In the genomic region with DNA sequence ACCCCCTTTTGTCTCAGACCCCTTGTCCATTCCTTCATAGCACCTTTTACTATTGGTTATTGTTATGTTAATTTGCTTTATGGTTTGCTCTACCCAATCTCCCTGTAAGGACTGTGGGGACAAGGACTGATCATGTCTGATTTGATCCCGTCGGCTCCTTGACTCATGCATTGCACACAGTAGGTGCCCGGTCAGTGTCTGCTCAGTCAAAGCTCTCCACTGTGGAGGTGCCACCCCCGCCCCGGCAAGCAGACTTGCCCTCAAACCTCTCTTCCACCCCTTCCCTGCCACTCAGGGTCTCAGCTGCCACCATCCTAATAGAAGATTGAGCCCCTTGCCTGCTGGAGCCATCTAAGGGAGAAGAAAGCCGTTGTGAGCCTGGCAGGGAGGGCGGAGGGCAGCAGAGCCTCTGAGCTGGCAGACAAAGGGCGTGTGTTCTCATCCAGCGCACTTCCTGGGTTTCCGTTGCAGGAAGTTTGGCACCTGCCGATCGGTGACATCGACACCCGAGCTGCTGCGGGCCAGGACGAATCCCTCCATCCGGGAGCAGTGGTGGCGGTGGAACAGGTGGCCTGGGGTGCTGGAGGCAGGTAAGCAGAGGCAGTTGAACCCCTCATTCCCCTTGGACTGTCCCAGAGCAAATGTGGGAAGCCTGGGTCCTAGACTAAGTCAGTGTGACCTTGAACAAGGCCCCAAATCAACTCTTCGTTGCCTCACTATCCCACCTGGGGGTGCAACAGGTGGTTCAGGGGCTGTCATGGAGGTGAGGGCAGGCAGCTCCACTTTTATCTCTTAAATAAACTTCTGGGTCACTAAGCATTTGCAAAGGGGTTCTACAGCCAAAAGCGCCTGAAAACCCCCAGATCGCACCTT, we compare ENCODE assay signal across 3 cellular contexts.
TF ChIP-seq lines count a peak whose summit lies in the region.

No MANE protein-coding gene starts in this region.

TF ChIP-seq in IMR-90, 13 proteins besides CTCF, POLR2A, EP300 and RAD21:
- TF ChIP-seq MAFK (IDR thresholded peaks at IDR 0.05; ENCODE audit: low read depth, low read length) (no peak), CEBPB (IDR thresholded peaks at IDR 0.05; ENCODE audit: low read depth, low read length) (no peak), SMC3 (IDR thresholded peaks at IDR 0.05; ENCODE audit: low read depth, low read length) (no peak), MAZ (IDR thresholded peaks at IDR 0.05; ENCODE audit: borderline replicate concordance, low read depth, low read length) (no peak), RFX5 (IDR thresholded peaks at IDR 0.05; ENCODE audit: low read depth, low read length) (no peak), CHD1 (IDR thresholded peaks at IDR 0.05; ENCODE audit: low read depth, low read length) (no peak), BHLHE40 (IDR thresholded peaks at IDR 0.05; ENCODE audit: low read depth, low read length) (no peak), FOS (IDR thresholded peaks at IDR 0.05; ENCODE audit: low read depth, low read length) (no peak), RCOR1 (IDR thresholded peaks at IDR 0.05; ENCODE audit: insufficient replicate concordance, low read length) (no peak), NFE2L2 (IDR thresholded peaks at IDR 0.05; ENCODE audit: low read depth, low read length) (no peak), MXI1 (IDR thresholded peaks at IDR 0.05; ENCODE audit: borderline replicate concordance, low read depth, low read length) (no peak)
- TF ChIP-seq, protein P1, sequence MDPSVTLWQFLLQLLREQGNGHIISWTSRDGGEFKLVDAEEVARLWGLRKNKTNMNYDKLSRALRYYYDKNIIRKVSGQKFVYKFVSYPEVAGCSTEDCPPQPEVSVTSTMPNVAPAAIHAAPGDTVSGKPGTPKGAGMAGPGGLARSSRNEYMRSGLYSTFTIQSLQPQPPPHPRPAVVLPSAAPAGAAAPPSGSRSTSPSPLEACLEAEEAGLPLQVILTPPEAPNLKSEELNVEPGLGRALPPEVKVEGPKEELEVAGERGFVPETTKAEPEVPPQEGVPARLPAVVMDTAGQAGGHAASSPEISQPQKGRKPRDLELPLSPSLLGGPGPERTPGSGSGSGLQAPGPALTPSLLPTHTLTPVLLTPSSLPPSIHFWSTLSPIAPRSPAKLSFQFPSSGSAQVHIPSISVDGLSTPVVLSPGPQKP (IDR thresholded peaks at IDR 0.05; ENCODE audit: borderline replicate concordance, low read depth, low read length): no peak
- TF ChIP-seq, protein P2, sequence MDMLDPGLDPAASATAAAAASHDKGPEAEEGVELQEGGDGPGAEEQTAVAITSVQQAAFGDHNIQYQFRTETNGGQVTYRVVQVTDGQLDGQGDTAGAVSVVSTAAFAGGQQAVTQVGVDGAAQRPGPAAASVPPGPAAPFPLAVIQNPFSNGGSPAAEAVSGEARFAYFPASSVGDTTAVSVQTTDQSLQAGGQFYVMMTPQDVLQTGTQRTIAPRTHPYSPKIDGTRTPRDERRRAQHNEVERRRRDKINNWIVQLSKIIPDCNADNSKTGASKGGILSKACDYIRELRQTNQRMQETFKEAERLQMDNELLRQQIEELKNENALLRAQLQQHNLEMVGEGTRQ (IDR thresholded peaks at IDR 0.05; ENCODE audit: low read depth, low read length): no peak
TF ChIP-seq in IMR-90: peak in this region for 0.

TF ChIP-seq in endothelial cell of umbilical vein, 7 proteins besides CTCF, POLR2A, EP300 and RAD21:
- TF ChIP-seq JUN (IDR thresholded peaks at IDR 0.05; ENCODE audit: borderline replicate concordance, insufficient read depth, insufficient read length, low read depth): no peak
- TF ChIP-seq FOS (IDR thresholded peaks at IDR 0.05; ENCODE audit: borderline replicate concordance, insufficient read depth, low read length): peak; percentile 6
- peak; percentile 22 for TF ChIP-seq GATA2 (IDR thresholded peaks at IDR 0.05; ENCODE audit: insufficient read depth, insufficient read length, low read depth, low read length)
- no peak for TF ChIP-seq MAX (IDR thresholded peaks at IDR 0.05; ENCODE audit: insufficient read depth, insufficient read length)
- TF ChIP-seq EZH2 (IDR thresholded peaks at IDR 0.05; ENCODE audit: borderline replicate concordance, low read depth, low read length, severe bottlenecking): no peak
- TF ChIP-seq POLR2AphosphoS5 (IDR thresholded peaks at IDR 0.05; ENCODE audit: insufficient read depth, low read depth, low read length): peak; percentile 25
- TF ChIP-seq MYC (IDR thresholded peaks at IDR 0.05; ENCODE audit: low read depth, low read length): no peak
TF ChIP-seq in endothelial cell of umbilical vein: peak in this region for 3.

TF ChIP-seq in HEK293T, 16 proteins besides CTCF, POLR2A, EP300 and RAD21:
- TF ChIP-seq FOXA1 (IDR thresholded peaks at IDR 0.05) (no peak), CTBP1 (IDR thresholded peaks at IDR 0.05; ENCODE audit: borderline replicate concordance) (no peak), SUZ12 (IDR thresholded peaks at IDR 0.05) (no peak), FOXM1 (IDR thresholded peaks at IDR 0.05; ENCODE audit: borderline replicate concordance) (no peak), ZNF384 (IDR thresholded peaks at IDR 0.05) (no peak), FOXK2 (IDR thresholded peaks at IDR 0.05) (no peak), NFRKB (IDR thresholded peaks at IDR 0.05) (no peak), PKNOX1 (IDR thresholded peaks at IDR 0.05) (no peak), TARDBP (IDR thresholded peaks at IDR 0.05) (no peak), HDGF (IDR thresholded peaks at IDR 0.05; ENCODE audit: borderline replicate concordance) (no peak), LEF1 (IDR thresholded peaks at IDR 0.05; ENCODE audit: borderline replicate concordance) (no peak), BHLHE40 (IDR thresholded peaks at IDR 0.05; ENCODE audit: borderline replicate concordance) (no peak), ELF4 (IDR thresholded peaks at IDR 0.05) (no peak), ARNT (IDR thresholded peaks at IDR 0.05) (no peak)
